ENCODE assay signal across 9 cellular contexts in the genomic region with DNA sequence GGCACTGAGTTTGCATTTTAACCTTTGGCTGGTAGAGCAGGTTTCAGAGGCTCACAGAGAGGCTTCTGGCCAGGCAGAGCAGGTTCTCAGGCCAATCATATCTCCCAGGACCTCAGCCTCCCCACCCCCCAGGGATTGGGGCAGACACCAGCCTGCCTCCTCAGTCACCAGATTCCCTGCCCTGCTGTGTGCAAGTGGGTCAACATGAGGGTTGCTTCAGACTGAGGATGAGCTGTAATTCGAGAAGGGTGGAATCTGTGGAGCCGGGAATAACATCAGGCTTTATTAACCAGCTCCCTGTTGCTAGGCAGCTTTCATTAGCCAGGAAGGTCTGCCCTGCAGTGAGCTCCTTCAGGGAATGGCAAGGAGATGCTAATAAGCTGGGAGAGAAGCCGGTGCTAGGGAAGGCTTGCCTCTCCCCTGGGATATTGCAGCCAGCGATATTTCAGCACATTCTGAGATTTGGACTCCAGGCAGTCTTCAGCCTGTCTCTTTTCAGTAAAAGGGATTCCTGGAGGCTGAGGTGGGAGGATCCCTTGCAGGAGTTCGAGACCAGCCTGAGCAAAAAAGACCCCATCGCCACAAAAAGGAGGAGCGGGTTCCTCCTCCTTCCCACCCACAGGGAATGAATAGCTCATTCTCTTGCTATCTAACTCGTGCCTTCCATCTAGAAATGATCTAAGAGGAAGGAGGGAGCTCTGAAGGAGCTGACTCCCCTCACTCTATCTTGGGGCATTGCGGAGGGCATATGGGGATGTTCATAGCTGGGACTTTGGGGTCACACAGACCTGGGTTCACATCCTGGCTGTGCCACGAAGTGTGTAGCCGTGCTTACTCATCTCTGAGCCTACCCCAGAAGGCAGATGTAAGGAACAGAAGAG. TPM values are rescaled to one million over a fixed set of nuclear protein-coding genes. Genes with fewer than 3 reads are reported as not detected.
DNase-seq lines count a peak whose midpoint lies in the region; FAIRE-seq and TF ChIP-seq lines count a peak whose summit lies in the region.
"Had no signal": no experiment of that assay in that cellular context is flagged by ENCODE, and none has a peak within 500 bp of the region (broad histone marks: within the 10 kb centered on the region; RNA-seq: fewer than 3 reads in every experiment).

No MANE protein-coding gene starts in this region.

- no peak overlapping the region for H3K4me3 ChIP-seq in esophagus muscularis mucosa
- H3K4me3 ChIP-seq: skin epidermis had no signal

- peaks cover 0 to 11% (median 6%) of the 10 kb centered on the region in 4 donors for H3K4me1 ChIP-seq in esophagus muscularis mucosa

- peaks cover 0 to 30% (median 22%) of the 10 kb centered on the region in 4 donors for H3K36me3 ChIP-seq in esophagus muscularis mucosa

- DNase-seq in HCEC 1CT (peak; percentile 87), NCI-H82 treated with DMSO at 0.1 percent for 48 hours (lab: John Stamatoyannopoulos, UW; ENCODE audit: unreplicated experiment) (peak; percentile 99), fibroblast of peridontal ligament (ENCODE audit: extremely low read depth) (peak; percentile 81), non-pigmented ciliary epithelial cell (ENCODE audit: low read depth) (peak; percentile 24), OCI-M1 (lab: John Stamatoyannopoulos, UW) (no peak), esophagus muscularis mucosa (ENCODE audit: extremely low spot score) (no peak), GM19240 (ENCODE audit: insufficient read length, low spot score) (no peak), GM12892 (ENCODE audit: insufficient read length) (no peak)

- intact Hi-C loops in esophagus muscularis mucosa (cut with DNase I) = no loop called here

- no peak for TF ChIP-seq EP300 in esophagus muscularis mucosa (IDR thresholded peaks at IDR 0.05)

- no peaks in the 10 kb centered on the region for H3K27me3 ChIP-seq in esophagus muscularis mucosa

- no peaks in the 10 kb centered on the region for H3K9me3 ChIP-seq in esophagus muscularis mucosa

- no peak overlapping the region for H3K27ac ChIP-seq in esophagus muscularis mucosa (replicated peaks in 1 of 4)

- FAIRE-seq in GM12892 (lab: Jason Lieb, UNC) = no peak

- 76% methylated on average over 8 of the region's 11 CpGs for WGBS in esophagus muscularis mucosa

- TF ChIP-seq CTCF in esophagus muscularis mucosa (IDR thresholded peaks at IDR 0.05) = no peak

- TF ChIP-seq POLR2A in esophagus muscularis mucosa (IDR thresholded peaks at IDR 0.05; ENCODE audit: low read depth) = no peak
- TF ChIP-seq POLR2A in GM12892 (IDR thresholded peaks at IDR 0.05; ENCODE audit: low read depth, low read length) = no peak

RNA-seq across cellular contexts. Expression of gene SGSM2, which starts 10.7 kb away (rescaled TPM):
- 10 to 100 TPM; 32.0 to 72.2 (median 37.8) TPM for total RNA-seq in esophagus muscularis mucosa
- 31.4 TPM for polyA plus RNA-seq in GM12892 (2012; ENCODE audit: missing spikeins)

RNA-seq across cellular contexts. Expression of gene TSR1, which starts 11.8 kb away (rescaled TPM):
- 10 to 100 TPM; 49.0 to 57.2 (median 55.1) TPM for total RNA-seq in esophagus muscularis mucosa
- polyA plus RNA-seq in GM12892 (2012; ENCODE audit: missing spikeins) = 38.5 TPM

RNA-seq across cellular contexts. Expression of gene SRR, which starts 44.3 kb away (rescaled TPM):
- total RNA-seq in esophagus muscularis mucosa = 10 to 100 TPM; 14.4 to 19.6 (median 15.5) TPM
- polyA plus RNA-seq in GM12892 (2012; ENCODE audit: missing spikeins) = 11.1 TPM

RNA-seq across cellular contexts. Expression of gene SMG6, which starts 44.5 kb away (rescaled TPM):
- total RNA-seq in esophagus muscularis mucosa = 10 to 100 TPM; 38.2 to 67.7 (median 47.7) TPM
- polyA plus RNA-seq in GM12892 (2012; ENCODE audit: missing spikeins) = 20.9 TPM

RNA-seq across cellular contexts. Expression of gene MNT, which starts 52.8 kb away (rescaled TPM):
- total RNA-seq in esophagus muscularis mucosa = 10 to 100 TPM; 10.8 to 17.4 (median 13.8) TPM
- 4.7 TPM for polyA plus RNA-seq in GM12892 (2012; ENCODE audit: missing spikeins)

Comparison
In these comparisons a context has a peak if more than half of its experiments do, and no peak if none do; other contexts are left out.
1. DNase-seq: peak in HCEC 1CT (single experiment), NCI-H82 treated with DMSO at 0.1 percent for 48 hours (single experiment), fibroblast of peridontal ligament (single experiment) and non-pigmented ciliary epithelial cell (single experiment); none in OCI-M1 (single experiment), esophagus muscularis mucosa (single experiment), GM19240 (single experiment) and GM12892 (single experiment).